In genomic region chr20:59571591-59572314, GRCh38 we compare ENCODE assay signal across 1 cellular context.
TF ChIP-seq lines count a peak whose summit lies in the region.

No MANE protein-coding gene starts in this region.

TF ChIP-seq in HepG2, 621 proteins besides CTCF, POLR2A, EP300 and RAD21 (continued from another document and continues in another):
- TF ChIP-seq POGK (CRISPR knock-in tag; conservative IDR thresholded peaks at IDR 0.05) (peak; percentile 54; the same call in 1 of the 2 replicates), ZNF775 (CRISPR knock-in tag; IDR thresholded peaks at IDR 0.05; ENCODE audit: borderline replicate concordance) (no peak), HMG20B (CRISPR knock-in tag; conservative IDR thresholded peaks at IDR 0.05) (no peak), MXD1 (CRISPR knock-in tag; IDR thresholded peaks at IDR 0.05) (peak; percentile 32; the same call in 1 of the 2 replicates), MEF2D (CRISPR knock-in tag; IDR thresholded peaks at IDR 0.05) (0 out of 2 replicates have a peak, but pooled peaks have one; percentile 25), NFKBIZ (CRISPR knock-in tag; IDR thresholded peaks at IDR 0.05) (no peak), ZNF280D (CRISPR knock-in tag; IDR thresholded peaks at IDR 0.05) (no peak), BCL6 (CRISPR knock-in tag; IDR thresholded peaks at IDR 0.05) (0 out of 2 replicates have a peak, but pooled peaks have one; percentile 15), ZNF496 (CRISPR knock-in tag; IDR thresholded peaks at IDR 0.05; ENCODE audit: insufficient replicate concordance) (no peak), ZNF30 (CRISPR knock-in tag; IDR thresholded peaks at IDR 0.05) (no peak), ZBTB42 (CRISPR knock-in tag; IDR thresholded peaks at IDR 0.05) (no peak), HBP1 (CRISPR knock-in tag; IDR thresholded peaks at IDR 0.05; ENCODE audit: low read depth) (no peak), HOXA5 (CRISPR knock-in tag; IDR thresholded peaks at IDR 0.05) (0 out of 2 replicates have a peak, but pooled peaks have one; percentile 7), ZNF597 (CRISPR knock-in tag; IDR thresholded peaks at IDR 0.05) (no peak), ELK4 (CRISPR knock-in tag; IDR thresholded peaks at IDR 0.05; ENCODE audit: borderline replicate concordance) (no peak), KDM2A (CRISPR knock-in tag; IDR thresholded peaks at IDR 0.05; ENCODE audit: borderline replicate concordance, low read depth) (0 out of 2 replicates have a peak, but pooled peaks have one; percentile 27), ZNF432 (CRISPR knock-in tag; IDR thresholded peaks at IDR 0.05; ENCODE audit: borderline replicate concordance) (no peak), IKZF5 (CRISPR knock-in tag; IDR thresholded peaks at IDR 0.05) (no peak), ZBTB7B (CRISPR knock-in tag; IDR thresholded peaks at IDR 0.05) (no peak), ZNF263 (CRISPR knock-in tag; IDR thresholded peaks at IDR 0.05) (no peak), ZNF274 (CRISPR knock-in tag; IDR thresholded peaks at IDR 0.05) (peak; percentile 31; the same call in 1 of the 2 replicates), ZNF44 (CRISPR knock-in tag; IDR thresholded peaks at IDR 0.05) (no peak), ZNF557 (CRISPR knock-in tag; IDR thresholded peaks at IDR 0.05) (no peak), ZNF501 (CRISPR knock-in tag; IDR thresholded peaks at IDR 0.05) (peak; percentile 31; the same call in 1 of the 2 replicates), ONECUT2 (CRISPR knock-in tag; IDR thresholded peaks at IDR 0.05) (no peak), AKAP8 (CRISPR knock-in tag; IDR thresholded peaks at IDR 0.05) (no peak), ZNF816 (CRISPR knock-in tag; IDR thresholded peaks at IDR 0.05; ENCODE audit: borderline replicate concordance) (no peak), WIZ (CRISPR knock-in tag; IDR thresholded peaks at IDR 0.05) (no peak), ZNF362 (CRISPR knock-in tag; IDR thresholded peaks at IDR 0.05; ENCODE audit: borderline replicate concordance) (no peak), CEBPZ (IDR thresholded peaks at IDR 0.05; ENCODE audit: low read length) (no peak), TFAP4 (IDR thresholded peaks at IDR 0.05; ENCODE audit: borderline replicate concordance, low read depth) (no peak), THYN1 (CRISPR knock-in tag; IDR thresholded peaks at IDR 0.05; ENCODE audit: borderline replicate concordance, low read depth) (no peak), STAG1 (CRISPR knock-in tag; IDR thresholded peaks at IDR 0.05) (peak; percentile 51), ZNF503 (CRISPR knock-in tag; IDR thresholded peaks at IDR 0.05) (no peak), ZNF225 (CRISPR knock-in tag; IDR thresholded peaks at IDR 0.05) (peak; percentile 35; the same call in 1 of the 2 replicates), ZZZ3 (CRISPR knock-in tag; IDR thresholded peaks at IDR 0.05; ENCODE audit: borderline replicate concordance) (no peak), ZBTB1 (CRISPR knock-in tag; IDR thresholded peaks at IDR 0.05; ENCODE audit: borderline replicate concordance) (no peak), KDM5B (CRISPR knock-in tag; IDR thresholded peaks at IDR 0.05; ENCODE audit: borderline replicate concordance) (0 out of 2 replicates have a peak, but pooled peaks have one; percentile 29), RCOR2 (CRISPR knock-in tag; IDR thresholded peaks at IDR 0.05) (no peak), ZNF83 (CRISPR knock-in tag; IDR thresholded peaks at IDR 0.05; ENCODE audit: borderline replicate concordance) (peak; percentile 30; the same call in 1 of the 2 replicates), ARNT2 (CRISPR knock-in tag; IDR thresholded peaks at IDR 0.05; ENCODE audit: low read depth) (0 out of 2 replicates have a peak, but pooled peaks have one; percentile 54), HIC2 (CRISPR knock-in tag; IDR thresholded peaks at IDR 0.05; ENCODE audit: low read depth) (no peak)
